ENCODE assay signal across 8 cellular contexts in genomic region chr11:115759622-115760527, GRCh38.
DNase-seq lines count a peak whose midpoint lies in the region; ATAC-seq and TF ChIP-seq lines count a peak whose summit lies in the region.

No MANE protein-coding gene starts in this region.

- peak; percentile 62 for ATAC-seq in foreskin keratinocyte
- no peak for ATAC-seq in CD4-positive, alpha-beta T cell (ENCODE audit: poor library complexity)
- ATAC-seq in HG03457 (IDR thresholded peaks at IDR 0.05; ENCODE audit: unreplicated experiment), result no peak
- no peak for ATAC-seq in HG03095 (IDR thresholded peaks at IDR 0.05; ENCODE audit: unreplicated experiment)

- no peak overlapping the region for H3K4me2 ChIP-seq in neural cell (ENCODE audit: low read length)

- TF ChIP-seq CTCF in AG04450 (IDR thresholded peaks at IDR 0.05; ENCODE audit: low read depth, low read length) (no peak), foreskin keratinocyte (conservative IDR thresholded peaks at IDR 0.05) (no peak), neural cell (IDR thresholded peaks at IDR 0.05; ENCODE audit: poor library complexity, severe bottlenecking) (no peak)
- TF ChIP-seq CTCF in CD4-positive, alpha-beta T cell (IDR thresholded peaks at IDR 0.05), result no peak

- no peaks in the 10 kb centered on the region for H3K9me3 Mint-ChIP-seq in CD4-positive, alpha-beta T cell

- intact Hi-C loops in CD4-positive, alpha-beta T cell (cut with DNase I, micrococcal nuclease), result no loop called here

- H3K4me3 ChIP-seq in AG04450 (ENCODE audit: low read depth, low read length), result peak overlapping the region; percentile 66
- peak overlapping the region; percentile 55 for H3K4me3 ChIP-seq in neural cell (ENCODE audit: low read length)

- no peaks in the 10 kb centered on the region for H4K20me1 ChIP-seq in neural cell (ENCODE audit: insufficient read depth)

- H3K4me3 Mint-ChIP-seq in CD4-positive, alpha-beta T cell, result no peak overlapping the region

- TF ChIP-seq RAD21 in neural cell (conservative IDR thresholded peaks at IDR 0.05), result no peak

- POLR2A ChIA-PET in AG04450 (lab: Yijun Ruan, JAX), result interaction anchor here (0.6 to 1.4 kb wide), 2 partner anchors 12 to 30 kb away, joined by 3 read pairs; no protein-coding TSS in a partner anchor
- POLR2A ChIA-PET in CD4-positive, alpha-beta T cell (lab: Charles Lee), result no interaction called here

- no peaks in the 10 kb centered on the region for H3K4me1 Mint-ChIP-seq in CD4-positive, alpha-beta T cell (ENCODE audit: low read depth)

- H3K36me3 Mint-ChIP-seq in CD4-positive, alpha-beta T cell (ENCODE audit: low read depth), result no peaks in the 10 kb centered on the region

- no peak for TF ChIP-seq EP300 in neural cell (conservative IDR thresholded peaks at IDR 0.05; ENCODE audit: poor library complexity, severe bottlenecking)

- no peak for DNase-seq in AG04450 (ENCODE audit: low read depth, low spot score)
- peak; percentile 53 for DNase-seq in NCI-H510A (lab: John Stamatoyannopoulos, UW)
- no peak for DNase-seq in foreskin keratinocyte
- DNase-seq in CD4-positive, alpha-beta T cell, result no peak
- DNase-seq in AML-193 (lab: John Stamatoyannopoulos, UW), result no peak

- H3K4me1 ChIP-seq in foreskin keratinocyte, result no peaks in the 10 kb centered on the region

- no peak overlapping the region for H2AFZ ChIP-seq in neural cell (ENCODE audit: low read depth, low read length)

- H3K27me3 ChIP-seq in AG04450 (ENCODE audit: control insufficient read depth, insufficient read depth, low read length) (peaks cover 4% of the 10 kb centered on the region), foreskin keratinocyte (no peaks in the 10 kb centered on the region), neural cell (ENCODE audit: insufficient read depth, low read depth, low read length) (peaks cover 18% of the 10 kb centered on the region)
- H3K27me3 ChIP-seq in CD4-positive, alpha-beta T cell (ENCODE audit: control insufficient read depth, insufficient read depth, low read length), result peaks cover 32% of the 10 kb centered on the region

- H3K9ac ChIP-seq in neural cell (ENCODE audit: low read length), result peak overlapping the region; percentile 30

- no peaks in the 10 kb centered on the region for H3F3A ChIP-seq in neural cell (ENCODE audit: insufficient read depth, low read length, poor library complexity, severe bottlenecking)

- CTCF ChIA-PET in AG04450 (lab: Charles Lee), result no interaction called here
- CTCF ChIA-PET in CD4-positive, alpha-beta T cell (lab: Charles Lee), result no interaction called here

- no peak overlapping the region for H3K27ac ChIP-seq in AG04450 (ENCODE audit: low read depth, low read length)
- H3K27ac ChIP-seq in foreskin keratinocyte, result peak overlapping the region; percentile 27
- no peak overlapping the region for H3K27ac ChIP-seq in neural cell (ENCODE audit: low read length)
- no peak overlapping the region for H3K27ac ChIP-seq in CD4-positive, alpha-beta T cell (ENCODE audit: low read depth, low read length)

- peaks cover 45% of the 10 kb centered on the region for H3K27me3 Mint-ChIP-seq in CD4-positive, alpha-beta T cell

- H3K9me3 ChIP-seq in AG04450 (ENCODE audit: control insufficient read depth, insufficient read depth, low read length) (no peaks in the 10 kb centered on the region; the same call in 1 of the 2 replicates), neural cell (ENCODE audit: low read length) (no peaks in the 10 kb centered on the region)
- H3K9me3 ChIP-seq in CD4-positive, alpha-beta T cell (ENCODE audit: control insufficient read depth, low read length), result no peaks in the 10 kb centered on the region

- no peaks in the 10 kb centered on the region for H3K9me2 ChIP-seq in neural cell (ENCODE audit: insufficient read depth, low read length)

- H3K27ac Mint-ChIP-seq in CD4-positive, alpha-beta T cell, result no peak overlapping the region

- H3K79me2 ChIP-seq in neural cell (replicated peaks; ENCODE audit: insufficient read depth, low read length), result no peaks in the 10 kb centered on the region

- H3K36me3 ChIP-seq in neural cell (ENCODE audit: insufficient read depth, low read length), result no peaks in the 10 kb centered on the region

TF ChIP-seq in neural cell, 6 proteins besides CTCF, POLR2A, EP300 and RAD21:
- TF ChIP-seq EZH2 (IDR thresholded peaks at IDR 0.05; ENCODE audit: borderline replicate concordance, insufficient read depth, low read length, poor library complexity, severe bottlenecking) (no peak), POLR2AphosphoS5 (IDR thresholded peaks at IDR 0.05) (no peak), REST (IDR thresholded peaks at IDR 0.05; ENCODE audit: borderline replicate concordance) (no peak), MXI1 (conservative IDR thresholded peaks at IDR 0.05; ENCODE audit: poor library complexity, severe bottlenecking) (no peak), SMC3 (conservative IDR thresholded peaks at IDR 0.05; ENCODE audit: poor library complexity) (no peak), TAF1 (IDR thresholded peaks at IDR 0.05; ENCODE audit: low read depth) (no peak)
